Comparison of ENCODE assay signal across 24 cellular contexts in genomic region chr2:235006986-235007385, GRCh38. TPM values are rescaled to one million over a fixed set of nuclear protein-coding genes. Genes with fewer than 3 reads are reported as not detected.
DNase-seq lines count a peak whose midpoint lies in the region; ATAC-seq and TF ChIP-seq lines count a peak whose summit lies in the region.
"Had no signal": no experiment of that assay in that cellular context is flagged by ENCODE, and none has a peak within 500 bp of the region (broad histone marks: within the 10 kb centered on the region; RNA-seq: fewer than 3 reads in every experiment).

No MANE protein-coding gene starts in this region.

- no peaks in the 10 kb centered on the region for H3K9me3 ChIP-seq in PC-9 (ENCODE audit: insufficient read depth, low read depth)
- H3K9me3 ChIP-seq in esophagus squamous epithelium, result no peaks in the 10 kb centered on the region
- H3K9me3 ChIP-seq in neuronal stem cell (replicated peaks in 1 of 2; ENCODE audit: control insufficient read depth in 2 of 2, insufficient read depth in 1 of 2, low read depth in 1 of 2, low read length in 2 of 2), result peaks cover 2 to 17% of the 10 kb centered on the region in 2 donors
- H3K9me3 ChIP-seq: thoracic aorta had no signal

- no TSS peak for BruUV-seq in PC-9 (replicated peaks; lab: Mats Ljungman, UMichigan)

- intact Hi-C loops in PC-9 (cut with micrococcal nuclease; ENCODE audit: unreplicated experiment) (no loop called here), esophagus squamous epithelium (cut with DNase I) (no loop called here)

- H3K4me3 ChIP-seq in PC-9 (no peak overlapping the region), esophagus squamous epithelium (no peak overlapping the region), neuronal stem cell (ENCODE audit: low read length in 2 of 2) (no peak overlapping the region)
- H3K4me3 ChIP-seq: thoracic aorta had no signal

- H4K91ac ChIP-seq in neuronal stem cell (ENCODE audit: low read depth, low read length, poor library complexity), result no peak overlapping the region

- WGBS in esophagus squamous epithelium, 2 donors, result 81 to 82% methylated on average over 5 of the region's 6 CpGs
- no CpG with 5 or more reads among the region's 6 CpGs for WGBS in neuronal stem cell (ENCODE audit: extremely low coverage in 2 of 2, insufficient read length in 2 of 2, insufficient replicate concordance in 1 of 2), 2 donors

- TF ChIP-seq CTCF in PC-9 (conservative IDR thresholded peaks at IDR 0.05), result no peak
- TF ChIP-seq CTCF in esophagus squamous epithelium (IDR thresholded peaks at IDR 0.05), result no peak

- H3K27ac ChIP-seq in PC-9 (peak overlapping the region; percentile 89), esophagus squamous epithelium (peak overlapping the region in 3 of 4 donors; percentile 82 to 86 (median 82)), neuronal stem cell (replicated peaks; ENCODE audit: low read length) (no peak overlapping the region)
- H3K27ac ChIP-seq: HL-60, thoracic aorta had no signal

- peak overlapping the region; percentile 40 for H2AK5ac ChIP-seq in neuronal stem cell (ENCODE audit: low read depth, low read length)

- no peak overlapping the region for H3K14ac ChIP-seq in neuronal stem cell (ENCODE audit: low read length)

- H3F3A ChIP-seq in PC-9 (ENCODE audit: insufficient read depth, low read depth), result peaks cover 51% of the 10 kb centered on the region

- H3K4ac ChIP-seq in neuronal stem cell (ENCODE audit: low read length), result no peak overlapping the region

- H3K23ac ChIP-seq in neuronal stem cell (ENCODE audit: low read depth, low read length, poor library complexity), result peak overlapping the region; percentile 9

- no peak overlapping the region for H2BK12ac ChIP-seq in neuronal stem cell (ENCODE audit: low read length)

- no peak overlapping the region for H2BK120ac ChIP-seq in neuronal stem cell (ENCODE audit: low read depth, low read length)

- H2BK15ac ChIP-seq in neuronal stem cell (ENCODE audit: low read length), result no peak overlapping the region

- H3K18ac ChIP-seq in neuronal stem cell (ENCODE audit: low read length), result peak overlapping the region; percentile 35

- no peak for ATAC-seq in GM18870 (IDR thresholded peaks at IDR 0.05; ENCODE audit: unreplicated experiment)
- ATAC-seq: activated CD4-positive, alpha-beta T cell treated with anti-CD3 and anti-CD28 coated beads for 36 hours; esophagus mucosa; Panc1; T-cell had no signal

- H3K36me3 ChIP-seq in PC-9 (ENCODE audit: low read depth), result peaks cover 11% of the 10 kb centered on the region
- H3K36me3 ChIP-seq in esophagus squamous epithelium, result no peaks in the 10 kb centered on the region
- H3K36me3 ChIP-seq in neuronal stem cell (replicated peaks in 1 of 2; ENCODE audit: control insufficient read depth in 2 of 2, insufficient read depth in 2 of 2, low read length in 2 of 2), result peaks cover 2 to 62% of the 10 kb centered on the region in 2 donors
- H3K36me3 ChIP-seq: thoracic aorta had no signal

- peak overlapping the region; percentile 19 for H2BK5ac ChIP-seq in neuronal stem cell (ENCODE audit: low read length)

- H3K27me3 ChIP-seq in PC-9 (ENCODE audit: insufficient read depth, low read depth) (no peaks in the 10 kb centered on the region), esophagus squamous epithelium (no peaks in the 10 kb centered on the region), neuronal stem cell (ENCODE audit: control insufficient read depth in 3 of 3, insufficient read depth in 3 of 3, low read depth in 1 of 3, low read length in 3 of 3) (no peaks in the 10 kb centered on the region)

- no peak overlapping the region for H3K9ac ChIP-seq in neuronal stem cell (ENCODE audit: low read depth, low read length, poor library complexity)

- H3K4me2 ChIP-seq in PC-9 (peak overlapping the region; percentile 73), neuronal stem cell (ENCODE audit: insufficient read depth, low read length, poor library complexity, severe bottlenecking) (no peak overlapping the region)

- no peak for TF ChIP-seq POLR2A in esophagus squamous epithelium (IDR thresholded peaks at IDR 0.05)

- CTCF ChIA-PET in PC-9 (lab: Charles Lee), result no interaction called here

- H2AFZ ChIP-seq in PC-9 (no peak overlapping the region), neuronal stem cell (ENCODE audit: low read length) (no peak overlapping the region)

- H4K20me1 ChIP-seq in PC-9 (ENCODE audit: insufficient read depth), result peaks cover 14% of the 10 kb centered on the region

- H3K4me1 ChIP-seq in PC-9 (replicated peaks; ENCODE audit: insufficient read depth), result peaks cover 68% of the 10 kb centered on the region
- peaks cover 16 to 82% (median 44%) of the 10 kb centered on the region in 3 donors for H3K4me1 ChIP-seq in esophagus squamous epithelium
- H3K4me1 ChIP-seq in neuronal stem cell (ENCODE audit: control insufficient read depth in 2 of 2, insufficient read depth in 1 of 2, low read depth in 1 of 2, low read length in 2 of 2), result peaks cover 25% of the 10 kb centered on the region in 2 donors

- DNase-seq in COLO668 (lab: John Stamatoyannopoulos, UW; ENCODE audit: unreplicated experiment) (peak; percentile 14), PC-9 (no peak), esophagus squamous epithelium (lab: John Stamatoyannopoulos, UW) (no peak), neuronal stem cell (ENCODE audit: low spot score) (no peak), NCI-H128 (lab: John Stamatoyannopoulos, UW; ENCODE audit: unreplicated experiment) (no peak), NCI-H2227 (lab: John Stamatoyannopoulos, UW; ENCODE audit: unreplicated experiment) (no peak)
- DNase-seq in activated CD4-positive, alpha-beta T cell treated with anti-CD3 and anti-CD28 coated beads for 48 hours, result no peak
- DNase-seq: activated CD4-positive, alpha-beta T cell treated with anti-CD3 and anti-CD28 coated beads for 36 hours; activated CD8-positive, alpha-beta memory T cell treated with anti-CD3 and anti-CD28 coated beads for 24 hours; activated gamma-delta T cell treated with Interleukin-2 at 50 U/mL for 16 hours; activated T-cell treated with anti-CD3 and anti-CD28 coated beads, Interleukin-2, amount 50 U/mL, for 1 hour; CD4-positive, CD25-positive, alpha-beta regulatory T cell; DMS 273 treated with DMSO at 0.1 percent for 48 hours; effector CD8-positive, alpha-beta T cell; hypothalamus; NCI-H1048; NCI-H2029 treated with DMSO at 0.1 percent for 48 hours; stimulated activated CD4-positive, alpha-beta T cell treated with anti-CD3 and anti-CD28 coated beads, Interleukin-2, amount 100 ng/mL, for 48 hours; T-cell had no signal

- peaks cover 94% of the 10 kb centered on the region for H3K79me2 ChIP-seq in PC-9 (ENCODE audit: low read depth)

- H3K79me1 ChIP-seq in neuronal stem cell (ENCODE audit: low read depth, low read length), result peaks cover 19% of the 10 kb centered on the region

- no peak overlapping the region for H4K8ac ChIP-seq in neuronal stem cell (ENCODE audit: low read depth, low read length)

- POLR2A ChIA-PET in PC-9 (lab: Charles Lee; ENCODE audit: unreplicated experiment), result interaction anchor here (0.5 to 0.7 kb wide), 2 partner anchors 11 to 56 kb away, joined by 5 to 6 read pairs; no protein-coding TSS in a partner anchor

- no peaks in the 10 kb centered on the region for H3K9me2 ChIP-seq in PC-9 (ENCODE audit: insufficient read depth)

RNA-seq across cellular contexts. Expression of gene SH3BP4, which starts 55.2 kb away (rescaled TPM):
- total RNA-seq in PC-9 (2021) (131 and 135 TPM in 2 replicates), esophagus squamous epithelium (10 to 100 TPM; 11.0 to 22.9 (median 18.7) TPM)
- 29.1 TPM for polyA plus RNA-seq in neuronal stem cell (2013, experiment 1 of 2)
- 29.4 TPM for polyA plus RNA-seq in neuronal stem cell (2013, experiment 2 of 2)
- polyA plus RNA-seq: CD4-positive, CD25-positive, alpha-beta regulatory T cell had no signal
